Comparison of ENCODE assay signal across 20 cellular contexts in genomic region chr19:51507209-51507608, GRCh38.
"Had no signal": no experiment of that assay in that cellular context is flagged by ENCODE, and none has a peak within 500 bp of the region (broad histone marks: within the 10 kb centered on the region; RNA-seq: fewer than 3 reads in every experiment).

No MANE protein-coding gene starts in this region.

- H3K4me1 Mint-ChIP-seq: neural progenitor cell had no signal

- H3K27ac Mint-ChIP-seq: memory B cell; natural killer cell treated with Interleukin-12 subunit alpha and Interleukin-12 subunit beta and Interleukin-15 and Interleukin-18, amount 100 ng/mL, for 72 hours; neural progenitor cell; progenitor cell of endocrine pancreas had no signal

- H3K27me3 Mint-ChIP-seq: memory B cell had no signal

- H3K9me3 Mint-ChIP-seq: memory B cell, neural progenitor cell had no signal

- H3K4me3 Mint-ChIP-seq: memory B cell; natural killer cell treated with Interleukin-12 subunit alpha and Interleukin-12 subunit beta and Interleukin-15 and Interleukin-18, amount 100 ng/mL, for 72 hours; neural progenitor cell had no signal

- DNase-seq: cortex of kidney; effector memory CD4-positive, alpha-beta T cell; heart left ventricle; hippocampal formation; left colon; lower lobe of right lung; midbrain; nucleus accumbens; pancreas; right cardiac atrium; stimulated activated CD4-positive, alpha-beta T cell treated with anti-CD3 and anti-CD28 coated beads, Interleukin-4, amount 100 ng/mL, for 24 hours; stimulated activated naive CD4-positive, alpha-beta T cell; stomach; substantia nigra; transverse colon had no signal

- ATAC-seq: esophagus mucosa; left colon; natural killer cell treated with Interleukin-12 subunit alpha and Interleukin-12 subunit beta and Interleukin-15 and Interleukin-18, amount 100 ng/mL, for 72 hours had no signal

- H3K36me3 Mint-ChIP-seq: memory B cell; natural killer cell treated with Interleukin-12 subunit alpha and Interleukin-12 subunit beta and Interleukin-15 and Interleukin-18, amount 100 ng/mL, for 72 hours; neural progenitor cell had no signal
